1 cellular context compared by ENCODE assay signal in genomic region chr22:21686634-21687393, GRCh38.
A peak's percentile ranks its signal among the peaks of the same experiment; 100 is the strongest.
TF ChIP-seq lines count a peak whose summit lies in the region.

No MANE protein-coding gene starts in this region.

TF ChIP-seq in K562, 482 proteins besides CTCF, POLR2A, EP300 and RAD21 (continued from another document and continues in another):
- TF ChIP-seq ZNF318 (IDR thresholded peaks at IDR 0.05; ENCODE audit: borderline replicate concordance in 1 of 2, low read depth in 1 of 2) = no peak
- TF ChIP-seq ZBTB40 (IDR thresholded peaks at IDR 0.05) = no peak
- no peak for TF ChIP-seq ZBTB40 (CRISPR knock-in tag; IDR thresholded peaks at IDR 0.05)
- 0 out of 2 replicates have a peak, but pooled peaks have one; percentile 40 for TF ChIP-seq ZNF408 (CRISPR knock-in tag; IDR thresholded peaks at IDR 0.05; ENCODE audit: low read depth)
- TF ChIP-seq SMAD4 (CRISPR knock-in tag; conservative IDR thresholded peaks at IDR 0.05) = no peak
- no peak for TF ChIP-seq MCM2 (IDR thresholded peaks at IDR 0.05; ENCODE audit: low read depth)
- no peak for TF ChIP-seq ZBTB11 (CRISPR knock-in tag; IDR thresholded peaks at IDR 0.05)
- no peak for TF ChIP-seq TBP (optimal IDR thresholded peaks at IDR 0.05; ENCODE audit: low read depth, low read length)
- no peak for TF ChIP-seq RBM17 (IDR thresholded peaks at IDR 0.05; ENCODE audit: borderline replicate concordance, low read depth, low read length)
- TF ChIP-seq POLR2B (IDR thresholded peaks at IDR 0.05; ENCODE audit: low read depth, partially characterized antibody) = no peak
- TF ChIP-seq RHOXF2B (CRISPR knock-in tag; conservative IDR thresholded peaks at IDR 0.05) = no peak
- TF ChIP-seq PML (IDR thresholded peaks at IDR 0.05; ENCODE audit: low read length) = 0 out of 2 replicates have a peak, but pooled peaks have one; percentile 16
- TF ChIP-seq MCM3 (IDR thresholded peaks at IDR 0.05) = no peak
- TF ChIP-seq SETDB1 (IDR thresholded peaks at IDR 0.05; ENCODE audit: low read length) = peak; percentile 55
- no peak for TF ChIP-seq TGIF2 (CRISPR knock-in tag; IDR thresholded peaks at IDR 0.05)
- TF ChIP-seq SIN3A (IDR thresholded peaks at IDR 0.05; ENCODE audit: borderline replicate concordance in 2 of 2, control insufficient read depth in 1 of 2, low read depth in 2 of 2, low read length in 2 of 2) = no peak
- 0 out of 2 replicates have a peak, but pooled peaks have one; percentile 26 for TF ChIP-seq NR3C1 (CRISPR knock-in tag; IDR thresholded peaks at IDR 0.05)
- TF ChIP-seq CTBP1 (IDR thresholded peaks at IDR 0.05; ENCODE audit: borderline replicate concordance) = no peak
- no peak for TF ChIP-seq FOXJ3 (CRISPR knock-in tag; IDR thresholded peaks at IDR 0.05)
- no peak for TF ChIP-seq PBX2 (CRISPR knock-in tag; IDR thresholded peaks at IDR 0.05; ENCODE audit: low read depth)
- no peak for TF ChIP-seq PBX2 (tag; conservative IDR thresholded peaks at IDR 0.05; ENCODE audit: low read depth)
- no peak for TF ChIP-seq NFXL1 (CRISPR knock-in tag; IDR thresholded peaks at IDR 0.05)
- TF ChIP-seq SMAD1 (IDR thresholded peaks at IDR 0.05; ENCODE audit: low read depth, low read length, partially characterized antibody) = no peak
- no peak for TF ChIP-seq SP2 (IDR thresholded peaks at IDR 0.05; ENCODE audit: extremely low read depth, low read depth, low read length, poor library complexity, severe bottlenecking)
- TF ChIP-seq RBFOX2 (IDR thresholded peaks at IDR 0.05; ENCODE audit: low read depth, low read length) = peak; percentile 68
- peak; percentile 51 for TF ChIP-seq RBBP5 (IDR thresholded peaks at IDR 0.05; ENCODE audit: borderline replicate concordance, insufficient read depth, low read length, poor library complexity, severe bottlenecking)
- no peak for TF ChIP-seq ZNF79 (CRISPR knock-in tag; IDR thresholded peaks at IDR 0.05; ENCODE audit: low read depth)
- TF ChIP-seq THAP12 (CRISPR knock-in tag; IDR thresholded peaks at IDR 0.05) = 0 out of 2 replicates have a peak, but pooled peaks have one; percentile 32
- no peak for TF ChIP-seq NR4A1 (CRISPR knock-in tag; IDR thresholded peaks at IDR 0.05)
- TF ChIP-seq NR4A1 (tag; IDR thresholded peaks at IDR 0.05) = no peak
- TF ChIP-seq RFX1 (IDR thresholded peaks at IDR 0.05) = no peak
- no peak for TF ChIP-seq NBN (IDR thresholded peaks at IDR 0.05; ENCODE audit: low read depth)
- TF ChIP-seq ZNF253 (CRISPR knock-in tag; conservative IDR thresholded peaks at IDR 0.05) = no peak
